Comparison of ENCODE assay signal across 19 cellular contexts in the genomic region with DNA sequence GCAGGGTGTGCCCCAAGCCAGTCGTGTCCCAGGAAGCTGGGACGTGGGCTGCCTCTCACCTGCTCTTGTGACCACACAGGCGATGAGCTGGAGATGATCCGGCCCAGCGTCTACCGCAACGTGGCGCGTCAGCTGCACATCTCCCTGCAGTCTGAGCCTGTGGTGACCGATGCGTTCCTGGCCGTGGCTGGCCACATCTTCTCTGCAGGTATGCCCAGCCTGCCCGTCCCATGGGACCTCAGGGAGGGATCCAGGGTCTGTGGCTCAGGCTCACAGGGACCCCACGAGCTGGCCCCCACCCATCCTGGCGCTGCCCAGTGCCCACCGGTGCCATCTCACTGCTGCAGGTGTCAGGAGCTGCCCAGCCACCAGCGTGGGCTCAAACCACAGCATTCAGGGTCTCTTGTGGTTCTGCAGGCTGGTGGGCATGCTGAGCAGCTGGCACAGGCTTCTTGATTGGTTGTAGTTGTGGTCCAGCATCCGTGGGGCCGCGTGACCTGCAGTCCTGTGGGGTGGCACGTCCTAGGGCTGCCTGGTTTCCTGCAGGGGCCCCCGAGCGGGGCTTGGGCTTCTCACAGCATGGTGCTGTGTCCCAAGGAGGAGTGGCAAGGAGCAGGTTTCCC. TPM values are rescaled to one million over a fixed set of nuclear protein-coding genes. Genes with fewer than 3 reads are reported as not detected.
DNase-seq lines count a peak whose midpoint lies in the region; ATAC-seq and TF ChIP-seq lines count a peak whose summit lies in the region.
"Had no signal": no experiment of that assay in that cellular context is flagged by ENCODE, and none has a peak within 500 bp of the region (broad histone marks: within the 10 kb centered on the region; RNA-seq: fewer than 3 reads in every experiment).

No MANE protein-coding gene starts in this region.

- DNase-seq in natural killer cell (no peak), osteocyte (ENCODE audit: extremely low spot score, unreplicated experiment) (no peak), SW 1271 (lab: John Stamatoyannopoulos, UW) (no peak), NCI-H524 (lab: John Stamatoyannopoulos, UW) (no peak), body of pancreas (no peak)
- no peak for DNase-seq in natural killer cell treated with Interleukin-12 subunit alpha and Interleukin-12 subunit beta and Interleukin-15 and Interleukin-18, amount 100 ng/mL, for 72 hours (ENCODE audit: low spot score)
- DNase-seq: 8988T; activated CD4-positive, CD25-positive, alpha-beta regulatory T cell; activated naive CD8-positive, alpha-beta T cell treated with anti-CD3 and anti-CD28 coated beads, Interleukin-2, amount 50 U/mL, for 24 hours; DMS 273 treated with DMSO at 0.1 percent for 48 hours; NCI-H1694 treated with DMSO at 0.1 percent for 48 hours; stimulated activated CD4-positive, alpha-beta T cell treated with anti-CD3 and anti-CD28 coated beads, Interleukin-4, amount 100 ng/mL, for 4 hours; stimulated activated CD8-positive, alpha-beta memory T cell treated with anti-CD3 and anti-CD28 coated beads, Interleukin-4, amount 100 ng/mL, for 48 hours had no signal

- no peak for TF ChIP-seq POLR2A in body of pancreas (IDR thresholded peaks at IDR 0.05)

- no peak for TF ChIP-seq CTCF in natural killer cell (IDR thresholded peaks at IDR 0.05)
- TF ChIP-seq CTCF in osteocyte (IDR thresholded peaks at IDR 0.05): no peak
- no peak for TF ChIP-seq CTCF in body of pancreas (IDR thresholded peaks at IDR 0.05)

- H3K36me3 Mint-ChIP-seq in natural killer cell (peaks cover 9% of the 10 kb centered on the region), osteocyte (ENCODE audit: unreplicated experiment) (no peaks in the 10 kb centered on the region)
- no peaks in the 10 kb centered on the region for H3K36me3 Mint-ChIP-seq in natural killer cell treated with Interleukin-12 subunit alpha and Interleukin-12 subunit beta and Interleukin-15 and Interleukin-18, amount 100 ng/mL, for 72 hours

- intact Hi-C loops in natural killer cell (cut with micrococcal nuclease) (no loop called here), body of pancreas (cut with DNase I) (no loop called here)

- ATAC-seq in natural killer cell: no peak
- ATAC-seq in natural killer cell treated with Interleukin-12 subunit alpha and Interleukin-12 subunit beta and Interleukin-15 and Interleukin-18, amount 100 ng/mL, for 72 hours: no peak
- ATAC-seq in esophagus mucosa: peak; percentile 49
- no peak for ATAC-seq in HG03175 (IDR thresholded peaks at IDR 0.05; ENCODE audit: unreplicated experiment)
- no peak for ATAC-seq in body of pancreas
- ATAC-seq: activated naive CD8-positive, alpha-beta T cell treated with anti-CD3 and anti-CD28 coated beads, Interleukin-2, amount 50 U/mL, for 24 hours had no signal

- peaks cover 11 to 12% of the 10 kb centered on the region in 2 donors for H3K27me3 Mint-ChIP-seq in natural killer cell (ENCODE audit: low read depth in 2 of 2)
- H3K27me3 Mint-ChIP-seq in natural killer cell treated with Interleukin-12 subunit alpha and Interleukin-12 subunit beta and Interleukin-15 and Interleukin-18, amount 100 ng/mL, for 72 hours: peaks cover 8 to 11% of the 10 kb centered on the region in 2 donors
- no peaks in the 10 kb centered on the region for H3K27me3 Mint-ChIP-seq in osteocyte (ENCODE audit: unreplicated experiment)

- WGBS in body of pancreas, 2 donors: 87 to 93% methylated on average over 12 to 22 of the region's 23 CpGs

- no peaks in the 10 kb centered on the region for H3K9me3 ChIP-seq in body of pancreas

- H3K4me1 ChIP-seq in body of pancreas: peaks cover 32% of the 10 kb centered on the region

- no peak overlapping the region for H3K27ac Mint-ChIP-seq in natural killer cell
- no peak overlapping the region for H3K27ac Mint-ChIP-seq in natural killer cell treated with Interleukin-12 subunit alpha and Interleukin-12 subunit beta and Interleukin-15 and Interleukin-18, amount 100 ng/mL, for 72 hours
- peak overlapping the region; percentile 18 for H3K27ac Mint-ChIP-seq in osteocyte (ENCODE audit: unreplicated experiment)
- H3K27ac Mint-ChIP-seq: activated naive CD8-positive, alpha-beta T cell treated with anti-CD3 and anti-CD28 coated beads, Interleukin-2, amount 50 U/mL, for 24 hours; activated T-helper 2 cell treated with anti-CD3 and anti-CD28 coated beads, Interferon-gamma antibody, Interleukin-2, Interleukin-4, amounts not matched to agents 10 μg/mL and 5 μg/mL and 100 μg/mL, durations not matched to agents 14 hours and 24 hours and 36 hours; T-helper 1 cell treated with Interleukin-12 subunit alpha and Interleukin-12 subunit beta and Interleukin-4 antibody, amounts not matched to agents 30 μg/mL and 1 μg/mL, for 36 hours had no signal

- no peaks in the 10 kb centered on the region for H3K27me3 ChIP-seq in body of pancreas

- no peaks in the 10 kb centered on the region for H3K36me3 ChIP-seq in body of pancreas (replicated peaks in 1 of 2; ENCODE audit: insufficient read depth in 1 of 2, low read depth in 2 of 2)
- H3K36me3 ChIP-seq: thoracic aorta had no signal

- H3K9me3 Mint-ChIP-seq in natural killer cell: no peaks in the 10 kb centered on the region
- no peaks in the 10 kb centered on the region for H3K9me3 Mint-ChIP-seq in natural killer cell treated with Interleukin-12 subunit alpha and Interleukin-12 subunit beta and Interleukin-15 and Interleukin-18, amount 100 ng/mL, for 72 hours
- H3K9me3 Mint-ChIP-seq in osteocyte (ENCODE audit: unreplicated experiment): peaks cover 4% of the 10 kb centered on the region
- H3K9me3 Mint-ChIP-seq: activated T-helper 2 cell treated with anti-CD3 and anti-CD28 coated beads, Interferon-gamma antibody, Interleukin-2, Interleukin-4, amounts not matched to agents 10 μg/mL and 5 μg/mL and 100 μg/mL, durations not matched to agents 14 hours and 24 hours and 36 hours; central memory CD8-positive, alpha-beta T cell; T-helper 1 cell treated with Interleukin-12 subunit alpha and Interleukin-12 subunit beta and Interleukin-4 antibody, amounts not matched to agents 30 μg/mL and 1 μg/mL, for 36 hours had no signal

- H3K4me1 Mint-ChIP-seq in natural killer cell: peaks cover 5 to 14% of the 10 kb centered on the region in 2 donors
- H3K4me1 Mint-ChIP-seq in natural killer cell treated with Interleukin-12 subunit alpha and Interleukin-12 subunit beta and Interleukin-15 and Interleukin-18, amount 100 ng/mL, for 72 hours (ENCODE audit: low read depth in 2 of 2): peaks cover 8% of the 10 kb centered on the region in 2 donors
- peaks cover 45% of the 10 kb centered on the region for H3K4me1 Mint-ChIP-seq in osteocyte (ENCODE audit: unreplicated experiment)
- H3K4me1 Mint-ChIP-seq: central memory CD8-positive, alpha-beta T cell had no signal

- H3K27ac ChIP-seq in body of pancreas: no peak overlapping the region
- H3K27ac ChIP-seq: thoracic aorta had no signal

- H3K4me3 ChIP-seq in body of pancreas: no peak overlapping the region

- peak overlapping the region; percentile 55 for H3K4me3 Mint-ChIP-seq in natural killer cell
- H3K4me3 Mint-ChIP-seq in natural killer cell treated with Interleukin-12 subunit alpha and Interleukin-12 subunit beta and Interleukin-15 and Interleukin-18, amount 100 ng/mL, for 72 hours: no peak overlapping the region
- H3K4me3 Mint-ChIP-seq in osteocyte (ENCODE audit: unreplicated experiment): no peak overlapping the region
- H3K4me3 Mint-ChIP-seq: activated naive CD8-positive, alpha-beta T cell treated with anti-CD3 and anti-CD28 coated beads, Interleukin-2, amount 50 U/mL, for 24 hours; central memory CD8-positive, alpha-beta T cell; T-helper 1 cell treated with Interleukin-12 subunit alpha and Interleukin-12 subunit beta and Interleukin-4 antibody, amounts not matched to agents 30 μg/mL and 1 μg/mL, for 36 hours had no signal

RNA-seq across cellular contexts. Expression of a gene that starts 3.8 kb away (rescaled TPM):
- total RNA-seq in natural killer cell (10 to 100 TPM; 11.0 to 23.7 (median 19.6) TPM), esophagus mucosa (35.0 TPM), osteocyte (45.0 and 47.5 TPM in 2 replicates), body of pancreas (10 to 100 TPM; 33.2 to 62.3 TPM)
- total RNA-seq in natural killer cell treated with Interleukin-12 subunit alpha and Interleukin-12 subunit beta and Interleukin-15 and Interleukin-18, amount 100 ng/mL, for 72 hours: 1 to 10 TPM; 1.0 to 2.2 TPM

RNA-seq across cellular contexts. Expression of a gene that starts 54.0 kb away (rescaled TPM):
- 100 to 1,000 TPM; 110 to 140 (median 135) TPM for total RNA-seq in natural killer cell
- 100 to 1,000 TPM; 110 to 169 TPM for total RNA-seq in natural killer cell treated with Interleukin-12 subunit alpha and Interleukin-12 subunit beta and Interleukin-15 and Interleukin-18, amount 100 ng/mL, for 72 hours
- total RNA-seq in esophagus mucosa: 82.4 TPM
- 197 and 206 TPM in 2 replicates for total RNA-seq in osteocyte
- total RNA-seq in body of pancreas: 100 to 1,000 TPM; 129 to 144 TPM
